8 cellular contexts compared by ENCODE assay signal in genomic region chr12:118064608-118065007, GRCh38. TPM values are rescaled to one million over a fixed set of nuclear protein-coding genes. Genes with fewer than 3 reads are reported as not detected.
A peak's percentile ranks its signal among the peaks of the same experiment; 100 is the strongest.
DNase-seq lines count a peak whose midpoint lies in the region; ATAC-seq, FAIRE-seq and TF ChIP-seq lines count a peak whose summit lies in the region.

No MANE protein-coding gene starts in this region.

- peaks cover 28 to 29% of the 10 kb centered on the region in 2 donors for H3K4me1 Mint-ChIP-seq in immature natural killer cell

- H3K4me1 ChIP-seq in HepG2 (ENCODE audit: insufficient read depth, low read length) (peaks cover 33% of the 10 kb centered on the region), right lobe of liver (peaks cover 0 to 21% (median 7%) of the 10 kb centered on the region in 4 donors)

- peaks cover 17% of the 10 kb centered on the region for H3K79me2 ChIP-seq in HepG2 (ENCODE audit: insufficient read depth, low read length)

- 54% methylated on average over 2 of the region's 2 CpGs for WGBS in HepG2 (ENCODE audit: low lambda C conversion rate)
- 59% methylated on average over 2 of the region's 2 CpGs for WGBS in right lobe of liver (ENCODE audit: insufficient coverage, low coverage, low lambda C conversion rate, missing lambda C conversion rate)

- H3K9ac ChIP-seq in HepG2 (ENCODE audit: insufficient read depth, low read depth, low read length): peak overlapping the region; percentile 28; the same call in 1 of the 2 replicates

- no peaks in the 10 kb centered on the region for H3K9me3 ChIP-seq in HepG2 (ENCODE audit: low read length)
- no peaks in the 10 kb centered on the region for H3K9me3 ChIP-seq in right lobe of liver

- POLR2A ChIA-PET in HepG2 (lab: Yijun Ruan, JAX): interaction anchor here (1.0 to 2.1 kb wide), 6 partner anchors 12 to 71 kb away, joined by 3 to 11 read pairs (median 4); partner anchors contain the start of genes PEBP1 and VSIG10

- H3K9me3 Mint-ChIP-seq in immature natural killer cell: no peaks in the 10 kb centered on the region

- no peak for TF ChIP-seq EP300 in HepG2 (IDR thresholded peaks at IDR 0.05; ENCODE audit: low read depth in 2 of 2, low read length in 2 of 2)
- TF ChIP-seq EP300 in HepG2 (CRISPR knock-in tag; IDR thresholded peaks at IDR 0.05; ENCODE audit: borderline replicate concordance): no peak

- no peaks in the 10 kb centered on the region; a peak in 1 of 5 replicates for H3K36me3 ChIP-seq in HepG2 (replicated peaks in 1 of 2; ENCODE audit: control insufficient read depth in 1 of 2, insufficient read depth in 2 of 2, low read length in 2 of 2)
- no peaks in the 10 kb centered on the region for H3K36me3 ChIP-seq in right lobe of liver

- peak; percentile 85 for FAIRE-seq in HepG2 (lab: Jason Lieb, UNC)

- peak overlapping the region; percentile 88 for H3K4me2 ChIP-seq in HepG2 (ENCODE audit: low read depth, low read length)

- no peak overlapping the region for H3K27ac Mint-ChIP-seq in immature natural killer cell

- no peak for TF ChIP-seq RAD21 in HepG2 (CRISPR knock-in tag; IDR thresholded peaks at IDR 0.05)

- H3K27me3 Mint-ChIP-seq in immature natural killer cell (ENCODE audit: low read depth in 3 of 3): peaks cover 8 to 39% (median 24%) of the 10 kb centered on the region in 3 donors

- ATAC-seq in HepG2 (peak; percentile 77), right lobe of liver (no peak), HG02884 (IDR thresholded peaks at IDR 0.05; ENCODE audit: unreplicated experiment) (no peak), GM18505 (IDR thresholded peaks at IDR 0.05; ENCODE audit: unreplicated experiment) (no peak)

- H4K20me1 ChIP-seq in HepG2 (ENCODE audit: insufficient read depth, low read length): no peaks in the 10 kb centered on the region

- H3K4me3 Mint-ChIP-seq in immature natural killer cell: peak overlapping the region in 1 of 5 donors; percentile 19

- TF ChIP-seq CTCF in HepG2 (CRISPR knock-in tag; IDR thresholded peaks at IDR 0.05) (peak; percentile 13; the same call in 1 of the 2 replicates), right lobe of liver (IDR thresholded peaks at IDR 0.05) (no peak)

- H2AFZ ChIP-seq in HepG2 (ENCODE audit: low read length): no peak overlapping the region

- H3K27me3 ChIP-seq in HepG2 (ENCODE audit: control insufficient read depth in 1 of 2, insufficient read depth in 2 of 2, low read length in 2 of 2) (no peaks in the 10 kb centered on the region; a peak in 1 of 5 replicates), right lobe of liver (no peaks in the 10 kb centered on the region)

- intact Hi-C loops in HepG2 (cut with micrococcal nuclease; ENCODE audit: unreplicated experiment): no loop called here
- intact Hi-C loops in right lobe of liver (cut with DNase I): no loop called here

- no peaks in the 10 kb centered on the region for H3K36me3 Mint-ChIP-seq in immature natural killer cell

- H3K4me3 ChIP-seq in HepG2 (replicated peaks in 1 of 3; ENCODE audit: insufficient read depth in 1 of 3, low read depth in 2 of 3, low read length in 3 of 3): no peak overlapping the region; a peak in 1 of 6 replicates
- no peak overlapping the region for H3K4me3 ChIP-seq in right lobe of liver

- no TSS peak for BruUV-seq in HepG2 (replicated peaks; lab: Mats Ljungman, UMichigan)

- TF ChIP-seq POLR2A in HepG2 (IDR thresholded peaks at IDR 0.05; ENCODE audit: insufficient read depth in 1 of 2, low read depth in 2 of 2, low read length in 2 of 2) (no peak), right lobe of liver (IDR thresholded peaks at IDR 0.05) (no peak), erythroblast (IDR thresholded peaks at IDR 0.05; ENCODE audit: low read length) (no peak), GM18505 (IDR thresholded peaks at IDR 0.05; ENCODE audit: borderline replicate concordance, extremely low read depth, insufficient read depth, insufficient read length) (no peak)

- peak overlapping the region; percentile 72 for H3K27ac ChIP-seq in HepG2 (ENCODE audit: extremely low read length, insufficient read depth, low read length)
- H3K27ac ChIP-seq in right lobe of liver: peak overlapping the region in 1 of 3 donors; percentile 43

- in situ Hi-C loops in HepG2 (cut with HindIII; ENCODE audit: extremely low pct_ligation_motif_present, low pct_unique_long_range_greater_than_20kb): no loop called here

- DNase-seq in HepG2 (ENCODE audit: low spot score) (no peak), right lobe of liver (no peak), NCI-H82 treated with DMSO at 0.1 percent for 48 hours (lab: John Stamatoyannopoulos, UW; ENCODE audit: unreplicated experiment) (peak; percentile 10), erythroblast (lab: John Stamatoyannopoulos, UW) (peak; percentile 34 to 58), C1 segment of cervical spinal cord (lab: John Stamatoyannopoulos, UW) (no peak), immature natural killer cell (no peak)

- CTCF ChIA-PET in HepG2 (lab: Yijun Ruan, JAX; ENCODE audit: low intra/inter-chr PET ratio, low total read pairs): no interaction called here

RNA-seq across cellular contexts. Expression of gene WSB2, which starts 3.6 kb away (rescaled TPM):
- total RNA-seq in HepG2 (2016; rRNA removed; fragmentation: Illumina TruSeq; extraction: Trizol) (31.0 and 39.5 TPM in 2 replicates), right lobe of liver (10 to 100 TPM; 27.5 to 73.9 (median 49.0) TPM)
- total RNA-seq in HepG2 (2016; cell fraction: cytosol; rRNA removed; fragmentation: Illumina TruSeq; extraction: Trizol; ENCODE audit: low read depth): 58.3 and 64.9 TPM in 2 replicates
- total RNA-seq in HepG2 (2016; cell fraction: insoluble cytoplasmic fraction; rRNA removed; fragmentation: Illumina TruSeq; extraction: Trizol): 32.3 and 33.3 TPM in 2 replicates
- 113 and 119 TPM in 2 replicates for total RNA-seq in HepG2 (2016; cell fraction: membrane; rRNA removed; fragmentation: Illumina TruSeq; extraction: Trizol)
- 17.3 and 21.7 TPM in 2 replicates for total RNA-seq in HepG2 (2016; cell fraction: nucleus; rRNA removed; fragmentation: Illumina TruSeq; extraction: Trizol)
- polyA plus RNA-seq in HepG2 (2011; rRNA removed) (76.5 and 82.8 TPM in 2 replicates), immature natural killer cell (10 to 100 TPM; 18.7 to 20.3 (median 18.8) TPM)
- 90.5 and 92.1 TPM in 2 replicates for polyA plus RNA-seq in HepG2 (2011; cell fraction: cytosol; rRNA removed)
- polyA plus RNA-seq in HepG2 (2011; cell fraction: nucleus; rRNA removed): 33.9 and 37.1 TPM in 2 replicates
- 39.1 and 50.3 TPM in 2 replicates for polyA plus RNA-seq in HepG2 (2012)
- polyA plus RNA-seq in HepG2 (2016; cell fraction: cytosol; fragmentation: Illumina TruSeq; extraction: Trizol; ENCODE audit: low read depth): 108 and 109 TPM in 2 replicates
- polyA plus RNA-seq in HepG2 (2016; cell fraction: insoluble cytoplasmic fraction; fragmentation: Illumina TruSeq; extraction: Trizol; ENCODE audit: low read depth): 32.4 and 39.7 TPM in 2 replicates
- polyA plus RNA-seq in HepG2 (2016; cell fraction: membrane; fragmentation: Illumina TruSeq; extraction: Trizol; ENCODE audit: low read depth): 111 and 130 TPM in 2 replicates
- 25.3 and 27.6 TPM in 2 replicates for polyA plus RNA-seq in HepG2 (2016; cell fraction: nucleus; fragmentation: Illumina TruSeq; extraction: Trizol; ENCODE audit: insufficient read depth, low read depth)
- polyA minus RNA-seq in HepG2 (2011; rRNA and poly(A)+ RNA removed; ENCODE audit: low replicate concordance): 192 and 280 TPM in 2 replicates
- polyA minus RNA-seq in HepG2 (2011; cell fraction: cytosol; rRNA and poly(A)+ RNA removed): 89.2 and 103 TPM in 2 replicates
- polyA minus RNA-seq in HepG2 (2011; cell fraction: nucleus; rRNA and poly(A)+ RNA removed): 50.3 and 54.8 TPM in 2 replicates

RNA-seq across cellular contexts. Expression of gene VSIG10, which starts 39.2 kb away (rescaled TPM):
- total RNA-seq in HepG2 (2016; rRNA removed; fragmentation: Illumina TruSeq; extraction: Trizol) (35.6 and 42.5 TPM in 2 replicates), right lobe of liver (10 to 100 TPM; 13.1 to 31.3 (median 20.1) TPM)
- 41.4 and 41.9 TPM in 2 replicates for total RNA-seq in HepG2 (2016; cell fraction: cytosol; rRNA removed; fragmentation: Illumina TruSeq; extraction: Trizol; ENCODE audit: low read depth)
- 29.0 and 43.3 TPM in 2 replicates for total RNA-seq in HepG2 (2016; cell fraction: insoluble cytoplasmic fraction; rRNA removed; fragmentation: Illumina TruSeq; extraction: Trizol)
- total RNA-seq in HepG2 (2016; cell fraction: membrane; rRNA removed; fragmentation: Illumina TruSeq; extraction: Trizol): 61.2 and 66.1 TPM in 2 replicates
- total RNA-seq in HepG2 (2016; cell fraction: nucleus; rRNA removed; fragmentation: Illumina TruSeq; extraction: Trizol): 32.5 and 36.1 TPM in 2 replicates
- polyA plus RNA-seq in HepG2 (2011; rRNA removed) (25.6 and 28.6 TPM in 2 replicates), immature natural killer cell (1 to 10 TPM in 2 of 3 donors, under 1 TPM in 1; 0.24 to 1.6 (median 1.0) TPM)
- polyA plus RNA-seq in HepG2 (2011; cell fraction: cytosol; rRNA removed): 14.4 and 18.0 TPM in 2 replicates
- polyA plus RNA-seq in HepG2 (2011; cell fraction: nucleus; rRNA removed): 31.1 and 32.4 TPM in 2 replicates
- polyA plus RNA-seq in HepG2 (2012): 17.8 and 18.7 TPM in 2 replicates
- 37.2 and 39.4 TPM in 2 replicates for polyA plus RNA-seq in HepG2 (2016; cell fraction: cytosol; fragmentation: Illumina TruSeq; extraction: Trizol; ENCODE audit: low read depth)
- 24.5 and 25.4 TPM in 2 replicates for polyA plus RNA-seq in HepG2 (2016; cell fraction: insoluble cytoplasmic fraction; fragmentation: Illumina TruSeq; extraction: Trizol; ENCODE audit: low read depth)
- 41.6 and 46.3 TPM in 2 replicates for polyA plus RNA-seq in HepG2 (2016; cell fraction: membrane; fragmentation: Illumina TruSeq; extraction: Trizol; ENCODE audit: low read depth)
- polyA plus RNA-seq in HepG2 (2016; cell fraction: nucleus; fragmentation: Illumina TruSeq; extraction: Trizol; ENCODE audit: insufficient read depth, low read depth): 44.9 and 47.7 TPM in 2 replicates
- 47.1 and 101 TPM in 2 replicates for polyA minus RNA-seq in HepG2 (2011; rRNA and poly(A)+ RNA removed; ENCODE audit: low replicate concordance)
- 10.2 and 11.3 TPM in 2 replicates for polyA minus RNA-seq in HepG2 (2011; cell fraction: cytosol; rRNA and poly(A)+ RNA removed)
- polyA minus RNA-seq in HepG2 (2011; cell fraction: nucleus; rRNA and poly(A)+ RNA removed): 40.0 and 44.4 TPM in 2 replicates

RNA-seq across cellular contexts. Expression of gene RFC5, which starts 48.1 kb away (rescaled TPM):
- total RNA-seq in HepG2 (2016; rRNA removed; fragmentation: Illumina TruSeq; extraction: Trizol) (51.4 and 66.2 TPM in 2 replicates), right lobe of liver (1 to 10 TPM; 4.6 to 9.9 (median 8.5) TPM)
- 22.7 and 23.4 TPM in 2 replicates for total RNA-seq in HepG2 (2016; cell fraction: cytosol; rRNA removed; fragmentation: Illumina TruSeq; extraction: Trizol; ENCODE audit: low read depth)
- 53.2 and 65.5 TPM in 2 replicates for total RNA-seq in HepG2 (2016; cell fraction: insoluble cytoplasmic fraction; rRNA removed; fragmentation: Illumina TruSeq; extraction: Trizol)
- 26.8 and 27.2 TPM in 2 replicates for total RNA-seq in HepG2 (2016; cell fraction: membrane; rRNA removed; fragmentation: Illumina TruSeq; extraction: Trizol)
- total RNA-seq in HepG2 (2016; cell fraction: nucleus; rRNA removed; fragmentation: Illumina TruSeq; extraction: Trizol): 36.7 and 42.5 TPM in 2 replicates
- polyA plus RNA-seq in HepG2 (2011; rRNA removed) (12.1 and 16.8 TPM in 2 replicates), immature natural killer cell (10 to 100 TPM; 14.3 to 25.5 (median 16.9) TPM)
- polyA plus RNA-seq in HepG2 (2011; cell fraction: cytosol; rRNA removed): 9.6 and 13.1 TPM in 2 replicates
- polyA plus RNA-seq in HepG2 (2011; cell fraction: nucleus; rRNA removed): 14.0 and 22.1 TPM in 2 replicates
- polyA plus RNA-seq in HepG2 (2012): 7.1 and 12.7 TPM in 2 replicates
- polyA plus RNA-seq in HepG2 (2016; cell fraction: cytosol; fragmentation: Illumina TruSeq; extraction: Trizol; ENCODE audit: low read depth): 9.8 and 11.9 TPM in 2 replicates
- polyA plus RNA-seq in HepG2 (2016; cell fraction: insoluble cytoplasmic fraction; fragmentation: Illumina TruSeq; extraction: Trizol; ENCODE audit: low read depth): 71.8 and 75.5 TPM in 2 replicates
- polyA plus RNA-seq in HepG2 (2016; cell fraction: membrane; fragmentation: Illumina TruSeq; extraction: Trizol; ENCODE audit: low read depth): 18.4 and 19.2 TPM in 2 replicates
- polyA plus RNA-seq in HepG2 (2016; cell fraction: nucleus; fragmentation: Illumina TruSeq; extraction: Trizol; ENCODE audit: insufficient read depth, low read depth): 57.5 and 58.7 TPM in 2 replicates
- polyA minus RNA-seq in HepG2 (2011; rRNA and poly(A)+ RNA removed; ENCODE audit: low replicate concordance): 15.8 and 70.0 TPM in 2 replicates
- polyA minus RNA-seq in HepG2 (2011; cell fraction: cytosol; rRNA and poly(A)+ RNA removed): 9.1 and 12.9 TPM in 2 replicates
- polyA minus RNA-seq in HepG2 (2011; cell fraction: nucleus; rRNA and poly(A)+ RNA removed): 17.5 and 18.8 TPM in 2 replicates

Comparison
In these comparisons a context has a peak if more than half of its experiments do, and no peak if none do; other contexts are left out.
1. DNase-seq: peak in NCI-H82 treated with DMSO at 0.1 percent for 48 hours (single experiment) and erythroblast (2 of 2); none in HepG2 (single experiment), right lobe of liver (0 of 3), C1 segment of cervical spinal cord (0 of 14) and immature natural killer cell (0 of 3).